ENCODE assay signal across 10 cellular contexts in the genomic region with DNA sequence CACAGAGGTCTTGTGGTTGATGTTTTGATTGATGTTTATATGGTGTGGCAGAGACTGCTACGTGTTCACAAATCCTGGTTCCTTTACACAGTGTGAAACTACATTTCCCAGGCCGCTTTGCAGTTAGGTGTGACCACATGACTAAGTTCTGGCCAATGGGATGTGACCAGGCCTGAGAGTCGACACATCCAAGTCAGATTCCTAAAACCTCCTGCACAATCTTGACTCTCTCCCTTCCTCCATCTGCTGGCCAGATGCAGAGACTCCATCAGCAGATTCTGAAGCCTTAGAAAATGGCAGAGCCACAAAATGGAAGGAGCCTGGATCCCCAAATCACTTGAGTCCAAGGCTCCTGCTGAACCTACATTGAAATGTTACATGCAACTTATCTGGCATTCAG. TPM values are rescaled to one million over a fixed set of nuclear protein-coding genes. Genes with fewer than 3 reads are reported as not detected.
A peak's percentile ranks its signal among the peaks of the same experiment; 100 is the strongest.
DNase-seq lines count a peak whose midpoint lies in the region; ATAC-seq and TF ChIP-seq lines count a peak whose summit lies in the region.
"Had no signal": no experiment of that assay in that cellular context is flagged by ENCODE, and none has a peak within 500 bp of the region (broad histone marks: within the 10 kb centered on the region; RNA-seq: fewer than 3 reads in every experiment).

No MANE protein-coding gene starts in this region.

- no peak overlapping the region for H3K27ac ChIP-seq in neural cell (ENCODE audit: low read length)
- H3K27ac ChIP-seq: SJSA1, uterus had no signal

- H3K4me2 ChIP-seq in neural cell (ENCODE audit: low read length): no peak overlapping the region

- H2AFZ ChIP-seq in neural cell (ENCODE audit: low read depth, low read length): peak overlapping the region; percentile 24

- no peaks in the 10 kb centered on the region for H3K9me3 Mint-ChIP-seq in chondrocyte (ENCODE audit: low read depth)

- DNase-seq in GM03348 (ENCODE audit: low spot score): peak; percentile 84
- peak; percentile 30 to 41 for DNase-seq in NCI-H1930 (lab: John Stamatoyannopoulos, UW)
- no peak for DNase-seq in chondrocyte (ENCODE audit: low spot score)
- DNase-seq in kidney glomerular epithelial cell (lab: John Stamatoyannopoulos, UW): no peak

- H3K27me3 Mint-ChIP-seq in chondrocyte (ENCODE audit: low read depth): no peaks in the 10 kb centered on the region

- no peak overlapping the region for H3K4me3 Mint-ChIP-seq in chondrocyte (ENCODE audit: unreplicated experiment)

- H3F3A ChIP-seq in neural cell (ENCODE audit: insufficient read depth, low read length, poor library complexity, severe bottlenecking): no peaks in the 10 kb centered on the region

- no peaks in the 10 kb centered on the region for H3K36me3 ChIP-seq in neural cell (ENCODE audit: insufficient read depth, low read length)
- H3K36me3 ChIP-seq: uterus had no signal

- ATAC-seq in GM21447 (IDR thresholded peaks at IDR 0.05; ENCODE audit: unreplicated experiment) (no peak), GM18873 (IDR thresholded peaks at IDR 0.05; ENCODE audit: low FRiP score, unreplicated experiment) (no peak), HG03159 (IDR thresholded peaks at IDR 0.05; ENCODE audit: unreplicated experiment) (no peak)

- no peaks in the 10 kb centered on the region for H3K9me2 ChIP-seq in neural cell (ENCODE audit: insufficient read depth, low read length)

- TF ChIP-seq CTCF in chondrocyte (IDR thresholded peaks at IDR 0.05) (peak; percentile 37), neural cell (IDR thresholded peaks at IDR 0.05; ENCODE audit: poor library complexity, severe bottlenecking) (peak; percentile 47)

- no peak overlapping the region for H3K27ac Mint-ChIP-seq in chondrocyte (ENCODE audit: unreplicated experiment)

- no peaks in the 10 kb centered on the region for H3K79me2 ChIP-seq in neural cell (replicated peaks; ENCODE audit: insufficient read depth, low read length)

- H4K20me1 ChIP-seq in neural cell (ENCODE audit: insufficient read depth): no peaks in the 10 kb centered on the region

- no peaks in the 10 kb centered on the region for H3K9me3 ChIP-seq in neural cell (ENCODE audit: low read length)
- H3K9me3 ChIP-seq: SJSA1, uterus had no signal

- TF ChIP-seq EP300 in neural cell (conservative IDR thresholded peaks at IDR 0.05; ENCODE audit: poor library complexity, severe bottlenecking): no peak

- no peaks in the 10 kb centered on the region for H3K27me3 ChIP-seq in neural cell (ENCODE audit: insufficient read depth, low read depth, low read length)
- H3K27me3 ChIP-seq: SJSA1, uterus had no signal

- H3K4me1 Mint-ChIP-seq in chondrocyte (ENCODE audit: low read depth): no peaks in the 10 kb centered on the region

- no peak for TF ChIP-seq RAD21 in neural cell (conservative IDR thresholded peaks at IDR 0.05)

- peaks cover 54% of the 10 kb centered on the region for H3K36me3 Mint-ChIP-seq in chondrocyte (ENCODE audit: low read depth)

- H3K4me3 ChIP-seq in neural cell (ENCODE audit: low read length): no peak overlapping the region
- H3K4me3 ChIP-seq: SJSA1, uterus had no signal

- H3K9ac ChIP-seq in neural cell (ENCODE audit: low read length): no peak overlapping the region

TF ChIP-seq in neural cell, 6 proteins besides CTCF, POLR2A, EP300 and RAD21:
- TF ChIP-seq EZH2 (IDR thresholded peaks at IDR 0.05; ENCODE audit: borderline replicate concordance, insufficient read depth, low read length, poor library complexity, severe bottlenecking) (no peak), SMC3 (conservative IDR thresholded peaks at IDR 0.05; ENCODE audit: poor library complexity) (peak; percentile 34)

RNA-seq across cellular contexts. Expression of gene CD37, which starts 12.6 kb away (rescaled TPM):
- not detected in 3 replicates for total RNA-seq in chondrocyte
- not detected in 2 replicates for polyA plus RNA-seq in neural cell
- not detected in 2 replicates for polyA minus RNA-seq in neural cell
- total RNA-seq: SJSA1 had no signal

RNA-seq across cellular contexts. Expression of gene TEAD2, which starts 14.4 kb away (rescaled TPM):
- 49.6 to 63.8 TPM (median 62.6 TPM) in 3 replicates for total RNA-seq in chondrocyte
- 1.0 and 1.3 TPM in 2 replicates for polyA plus RNA-seq in neural cell
- 2.4 and 2.5 TPM in 2 replicates for polyA minus RNA-seq in neural cell

RNA-seq across cellular contexts. Expression of gene DKKL1, which starts 15.8 kb away (rescaled TPM):
- total RNA-seq in chondrocyte: 1.5 to 2.4 TPM (median 2.1 TPM) in 3 replicates
- polyA plus RNA-seq in neural cell: 2.8 TPM in 1 of 2 replicates, not detected in the other
- polyA minus RNA-seq in neural cell: not detected in 2 replicates

RNA-seq across cellular contexts. Expression of gene SLC6A16, which starts 22.8 kb away (rescaled TPM):
- 3.5 to 5.2 TPM (median 3.5 TPM) in 3 replicates for total RNA-seq in chondrocyte
- polyA plus RNA-seq in neural cell: not detected in 2 replicates
- polyA minus RNA-seq in neural cell: not detected in 2 replicates
- total RNA-seq: SJSA1 had no signal

RNA-seq across cellular contexts. Expression of gene KASH5, which starts 40.2 kb away (rescaled TPM):
- total RNA-seq in chondrocyte: not detected in 3 replicates
- 0.11 TPM in 1 of 2 replicates, not detected in the other for polyA plus RNA-seq in neural cell
- polyA minus RNA-seq in neural cell: not detected in 2 replicates
- total RNA-seq: SJSA1 had no signal

Comparison
In these comparisons a context has a peak if more than half of its experiments do, and no peak if none do; other contexts are left out.
1. DNase-seq: peak in GM03348 (single experiment) and NCI-H1930 (2 of 2); none in chondrocyte (single experiment) and kidney glomerular epithelial cell (single experiment).